In genomic region chr17:8222630-8223355, GRCh38 we compare ENCODE assay signal across 1 cellular context.
A peak's percentile ranks its signal among the peaks of the same experiment; 100 is the strongest.
TF ChIP-seq lines count a peak whose summit lies in the region.

No MANE protein-coding gene starts in this region.

TF ChIP-seq in K562, 482 proteins besides CTCF, POLR2A, EP300 and RAD21 (continues in another document):
- peak; percentile 91 for TF ChIP-seq ADNP (tag; IDR thresholded peaks at IDR 0.05)
- TF ChIP-seq IRF1 (CRISPR knock-in tag; IDR thresholded peaks at IDR 0.05; ENCODE audit: borderline replicate concordance), result no peak
- TF ChIP-seq ZNF592 (IDR thresholded peaks at IDR 0.05), result peak; percentile 52
- peak; percentile 40 to 72 (median 51) for TF ChIP-seq YY1 (IDR thresholded peaks at IDR 0.05; ENCODE audit: borderline replicate concordance in 1 of 3, control insufficient read depth in 1 of 3, extremely low read depth in 1 of 3, insufficient read depth in 3 of 3, insufficient read length in 1 of 3, insufficient replicate concordance in 2 of 3, low read depth in 1 of 3, low read length in 2 of 3)
- peak in 1 of 2 experiments; percentile 48; a peak in 2 of 4 replicates for TF ChIP-seq MNT (conservative IDR thresholded peaks at IDR 0.05)
- TF ChIP-seq SOX6 (IDR thresholded peaks at IDR 0.05), result 0 out of 2 replicates have a peak, but pooled peaks have one; percentile 34
- peak; percentile 58 to 78; a peak in 3 of 4 replicates for TF ChIP-seq ARNT (IDR thresholded peaks at IDR 0.05)
- peak; percentile 28 for TF ChIP-seq C11orf30 (IDR thresholded peaks at IDR 0.05; ENCODE audit: low read depth)
- no peak for TF ChIP-seq PTTG1 (tag; IDR thresholded peaks at IDR 0.05; ENCODE audit: low read depth)
- TF ChIP-seq XRCC3 (IDR thresholded peaks at IDR 0.05), result no peak
- peak in 1 of 2 experiments; percentile 59; a peak in 1 of 4 replicates for TF ChIP-seq TBL1XR1 (IDR thresholded peaks at IDR 0.05; ENCODE audit: low read length in 2 of 2)
- peak; percentile 24; the same call in 1 of the 2 replicates for TF ChIP-seq ELF1 (tag; IDR thresholded peaks at IDR 0.05)
- TF ChIP-seq NRF1 (conservative IDR thresholded peaks at IDR 0.05 in 1 of 2, IDR thresholded peaks at IDR 0.05 in 1 of 2), result peak; percentile 78 to 81
- TF ChIP-seq RNF2 (IDR thresholded peaks at IDR 0.05), result peak; percentile 47; the same call in 1 of the 2 replicates
- TF ChIP-seq SRSF3 (IDR thresholded peaks at IDR 0.05; ENCODE audit: insufficient read depth, low read length), result no peak
- TF ChIP-seq KAT7 (CRISPR knock-in tag; IDR thresholded peaks at IDR 0.05; ENCODE audit: borderline replicate concordance), result peak; percentile 30; the same call in 1 of the 2 replicates
- peak; percentile 66; the same call in 1 of the 2 replicates for TF ChIP-seq GTF2E2 (tag; IDR thresholded peaks at IDR 0.05)
- 0 out of 4 replicates have a peak, but pooled peaks of 1 of the 2 experiments have one; percentile 61 for TF ChIP-seq KDM4B (IDR thresholded peaks at IDR 0.05; ENCODE audit: borderline replicate concordance in 2 of 2, low read depth in 1 of 2)
- TF ChIP-seq ATF1 (CRISPR knock-in tag; IDR thresholded peaks at IDR 0.05), result no peak
- TF ChIP-seq ATF1 (tag; IDR thresholded peaks at IDR 0.05), result peak; percentile 65
- 0 out of 2 replicates have a peak, but pooled peaks have one; percentile 10 for TF ChIP-seq CHAMP1 (IDR thresholded peaks at IDR 0.05)
- 0 out of 4 replicates have a peak, but pooled peaks of 1 of the 2 experiments have one; percentile 16 for TF ChIP-seq ETV6 (IDR thresholded peaks at IDR 0.05; ENCODE audit: borderline replicate concordance in 1 of 2, low read depth in 2 of 2, low read length in 1 of 2)
- TF ChIP-seq ETV6 (CRISPR knock-in tag; IDR thresholded peaks at IDR 0.05; ENCODE audit: borderline replicate concordance), result no peak
- no peak for TF ChIP-seq ZNF175 (CRISPR knock-in tag; IDR thresholded peaks at IDR 0.05; ENCODE audit: low read depth)
- TF ChIP-seq POLR3A (IDR thresholded peaks at IDR 0.05; ENCODE audit: borderline replicate concordance, extremely low read depth, insufficient read depth, insufficient read length), result peak; percentile 87
- TF ChIP-seq MECOM (CRISPR knock-in tag; IDR thresholded peaks at IDR 0.05), result peak; percentile 30; the same call in 1 of the 2 replicates
- no peak for TF ChIP-seq PREB (CRISPR knock-in tag; IDR thresholded peaks at IDR 0.05)
- TF ChIP-seq IFI16 (CRISPR knock-in tag; IDR thresholded peaks at IDR 0.05), result no peak
- TF ChIP-seq ZFP1 (CRISPR knock-in tag; IDR thresholded peaks at IDR 0.05), result no peak
- peak; percentile 46; the same call in 1 of the 2 replicates for TF ChIP-seq ATF7 (IDR thresholded peaks at IDR 0.05)
- no peak for TF ChIP-seq ZNF512 (tag; IDR thresholded peaks at IDR 0.05)
- peak; percentile 83 for TF ChIP-seq ETS1 (conservative IDR thresholded peaks at IDR 0.05; ENCODE audit: control insufficient read depth, low read depth, low read length)
- TF ChIP-seq THAP12 (CRISPR knock-in tag; IDR thresholded peaks at IDR 0.05), result no peak
- peak; percentile 21; the same call in 1 of the 2 replicates for TF ChIP-seq ZNF24 (IDR thresholded peaks at IDR 0.05)
- TF ChIP-seq BCLAF1 (IDR thresholded peaks at IDR 0.05; ENCODE audit: borderline replicate concordance in 1 of 2, control insufficient read depth in 1 of 2, low read depth in 2 of 2, low read length in 1 of 2), result no peak
- no peak for TF ChIP-seq TAF7 (tag; IDR thresholded peaks at IDR 0.05)
- TF ChIP-seq POLR2B (IDR thresholded peaks at IDR 0.05; ENCODE audit: low read depth, partially characterized antibody), result peak; percentile 55
- no peak for TF ChIP-seq NUFIP1 (IDR thresholded peaks at IDR 0.05; ENCODE audit: partially characterized antibody)
- peak; percentile 75 for TF ChIP-seq CREM (IDR thresholded peaks at IDR 0.05; ENCODE audit: low read depth)
- TF ChIP-seq MAZ (CRISPR knock-in tag; conservative IDR thresholded peaks at IDR 0.05 in 1 of 2, IDR thresholded peaks at IDR 0.05 in 1 of 2), result peak in 1 of 2 experiments; percentile 73; a peak in 2 of 4 replicates
- 0 out of 2 replicates have a peak, but pooled peaks have one; percentile 13 for TF ChIP-seq HES1 (IDR thresholded peaks at IDR 0.05; ENCODE audit: low read depth)
- no peak for TF ChIP-seq ZNF696 (CRISPR knock-in tag; conservative IDR thresholded peaks at IDR 0.05)
